Comparison of ENCODE assay signal across 8 cellular contexts in genomic region chr6:134247271-134247833, GRCh38.
DNase-seq lines count a peak whose midpoint lies in the region; ATAC-seq lines count a peak whose summit lies in the region.

No MANE protein-coding gene starts in this region.

- H4K20me1 ChIP-seq in GM23248 (ENCODE audit: insufficient read depth) = no peaks in the 10 kb centered on the region

- in situ Hi-C loops in GM23248 (cut with MboI) = no loop called here

- peak; percentile 64 to 68 for DNase-seq in activated CD4-positive, alpha-beta T cell treated with anti-CD3 and anti-CD28 coated beads for 4 hours
- DNase-seq in germinal center (ENCODE audit: low spot score) (peak; percentile 61), EL (no peak), GM23248 (no peak), NCI-H82 (lab: John Stamatoyannopoulos, UW) (no peak)
- peak; percentile 59 for DNase-seq in stimulated activated naive CD4-positive, alpha-beta T cell treated with Interleukin-2 at 50 U/mL for 16 hours (lab: John Stamatoyannopoulos, UW)

- no peaks in the 10 kb centered on the region for H3F3A ChIP-seq in GM23248 (ENCODE audit: insufficient read depth)

- no peak overlapping the region for H3K4me3 ChIP-seq in GM23248

- H3K9me3 ChIP-seq in GM23248 (ENCODE audit: low read depth) = no peaks in the 10 kb centered on the region

- no peaks in the 10 kb centered on the region for H3K9me2 ChIP-seq in GM23248 (ENCODE audit: insufficient read depth)

- WGBS in GM23248 (ENCODE audit: low coverage in 1 of 2, low lambda C conversion rate in 2 of 2, missing lambda C conversion rate in 2 of 2), 2 experiments = 81 to 88% methylated on average over 5 of the region's 5 CpGs

- ATAC-seq in GM18873 (IDR thresholded peaks at IDR 0.05; ENCODE audit: low FRiP score, unreplicated experiment) = peak; percentile 96
- ATAC-seq in HG03045 (IDR thresholded peaks at IDR 0.05; ENCODE audit: unreplicated experiment) = peak; percentile 94

- H3K9ac ChIP-seq in GM23248 = no peak overlapping the region

- H3K27me3 ChIP-seq in GM23248 (replicated peaks; ENCODE audit: insufficient read depth) = no peaks in the 10 kb centered on the region

- H3K4me1 ChIP-seq in GM23248 (ENCODE audit: insufficient read depth) = peaks cover 7% of the 10 kb centered on the region; the same call in 1 of the 2 replicates

- no peak overlapping the region for H3K27ac ChIP-seq in GM23248

- H2AFZ ChIP-seq in GM23248 = no peak overlapping the region

- H3K4me2 ChIP-seq in GM23248 (ENCODE audit: unreplicated experiment) = no peak overlapping the region

- no peaks in the 10 kb centered on the region for H3K79me2 ChIP-seq in GM23248 (ENCODE audit: insufficient read depth)

- no peaks in the 10 kb centered on the region for H3K36me3 ChIP-seq in GM23248 (ENCODE audit: low read depth)

Comparison
In these comparisons a context has a peak if more than half of its experiments do, and no peak if none do; other contexts are left out.
1. DNase-seq: peak in activated CD4-positive, alpha-beta T cell treated with anti-CD3 and anti-CD28 coated beads for 4 hours (2 of 2), germinal center (single experiment) and stimulated activated naive CD4-positive, alpha-beta T cell treated with Interleukin-2 at 50 U/mL for 16 hours (single experiment); none in EL (single experiment), GM23248 (single experiment) and NCI-H82 (single experiment).